ENCODE assay signal across 1 cellular context in the genomic region with DNA sequence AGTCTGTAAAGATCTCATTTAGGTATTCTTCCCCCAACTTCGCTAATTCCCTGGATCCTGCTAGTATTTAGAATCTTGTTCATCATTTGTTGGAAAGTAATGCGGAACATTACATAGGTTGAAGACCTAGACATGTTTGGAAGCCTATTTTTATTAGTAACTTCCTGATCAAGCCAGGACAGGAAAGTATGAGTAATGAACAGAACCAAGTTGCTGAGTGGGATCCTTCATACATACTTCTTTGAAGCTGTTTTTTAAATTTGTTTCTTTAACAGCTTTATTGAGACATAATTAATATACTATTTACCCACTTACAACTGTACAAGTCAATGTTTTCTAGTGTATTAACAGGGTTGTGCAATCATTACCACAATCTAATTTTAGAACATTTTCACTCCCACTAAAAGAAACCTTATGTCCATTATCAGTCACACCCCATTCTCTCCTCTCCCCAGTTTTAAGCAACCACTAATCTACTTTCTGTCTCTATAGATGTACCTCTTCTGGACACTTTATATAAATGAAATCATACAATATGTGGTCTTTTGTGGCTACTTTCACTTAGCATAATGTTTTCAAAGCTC.
TF ChIP-seq lines count a peak whose summit lies in the region.

No MANE protein-coding gene starts in this region.

TF ChIP-seq in SK-N-SH, 30 proteins besides CTCF, POLR2A, EP300 and RAD21 (continued from another document):
- TF ChIP-seq, protein P1, sequence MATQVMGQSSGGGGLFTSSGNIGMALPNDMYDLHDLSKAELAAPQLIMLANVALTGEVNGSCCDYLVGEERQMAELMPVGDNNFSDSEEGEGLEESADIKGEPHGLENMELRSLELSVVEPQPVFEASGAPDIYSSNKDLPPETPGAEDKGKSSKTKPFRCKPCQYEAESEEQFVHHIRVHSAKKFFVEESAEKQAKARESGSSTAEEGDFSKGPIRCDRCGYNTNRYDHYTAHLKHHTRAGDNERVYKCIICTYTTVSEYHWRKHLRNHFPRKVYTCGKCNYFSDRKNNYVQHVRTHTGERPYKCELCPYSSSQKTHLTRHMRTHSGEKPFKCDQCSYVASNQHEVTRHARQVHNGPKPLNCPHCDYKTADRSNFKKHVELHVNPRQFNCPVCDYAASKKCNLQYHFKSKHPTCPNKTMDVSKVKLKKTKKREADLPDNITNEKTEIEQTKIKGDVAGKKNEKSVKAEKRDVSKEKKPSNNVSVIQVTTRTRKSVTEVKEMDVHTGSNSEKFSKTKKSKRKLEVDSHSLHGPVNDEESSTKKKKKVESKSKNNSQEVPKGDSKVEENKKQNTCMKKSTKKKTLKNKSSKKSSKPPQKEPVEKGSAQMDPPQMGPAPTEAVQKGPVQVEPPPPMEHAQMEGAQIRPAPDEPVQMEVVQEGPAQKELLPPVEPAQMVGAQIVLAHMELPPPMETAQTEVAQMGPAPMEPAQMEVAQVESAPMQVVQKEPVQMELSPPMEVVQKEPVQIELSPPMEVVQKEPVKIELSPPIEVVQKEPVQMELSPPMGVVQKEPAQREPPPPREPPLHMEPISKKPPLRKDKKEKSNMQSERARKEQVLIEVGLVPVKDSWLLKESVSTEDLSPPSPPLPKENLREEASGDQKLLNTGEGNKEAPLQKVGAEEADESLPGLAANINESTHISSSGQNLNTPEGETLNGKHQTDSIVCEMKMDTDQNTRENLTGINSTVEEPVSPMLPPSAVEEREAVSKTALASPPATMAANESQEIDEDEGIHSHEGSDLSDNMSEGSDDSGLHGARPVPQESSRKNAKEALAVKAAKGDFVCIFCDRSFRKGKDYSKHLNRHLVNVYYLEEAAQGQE (IDR thresholded peaks at IDR 0.05; ENCODE audit: low read depth, low read length), result no peak
- TF ChIP-seq FOXM1 (IDR thresholded peaks at IDR 0.05; ENCODE audit: low read depth) (no peak), RXRA (IDR thresholded peaks at IDR 0.05; ENCODE audit: borderline replicate concordance, low read depth) (no peak)
- TF ChIP-seq, protein P2, sequence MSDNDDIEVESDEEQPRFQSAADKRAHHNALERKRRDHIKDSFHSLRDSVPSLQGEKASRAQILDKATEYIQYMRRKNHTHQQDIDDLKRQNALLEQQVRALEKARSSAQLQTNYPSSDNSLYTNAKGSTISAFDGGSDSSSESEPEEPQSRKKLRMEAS (IDR thresholded peaks at IDR 0.05; ENCODE audit: low read depth), result no peak
